4 cellular contexts compared by ENCODE assay signal in the genomic region with DNA sequence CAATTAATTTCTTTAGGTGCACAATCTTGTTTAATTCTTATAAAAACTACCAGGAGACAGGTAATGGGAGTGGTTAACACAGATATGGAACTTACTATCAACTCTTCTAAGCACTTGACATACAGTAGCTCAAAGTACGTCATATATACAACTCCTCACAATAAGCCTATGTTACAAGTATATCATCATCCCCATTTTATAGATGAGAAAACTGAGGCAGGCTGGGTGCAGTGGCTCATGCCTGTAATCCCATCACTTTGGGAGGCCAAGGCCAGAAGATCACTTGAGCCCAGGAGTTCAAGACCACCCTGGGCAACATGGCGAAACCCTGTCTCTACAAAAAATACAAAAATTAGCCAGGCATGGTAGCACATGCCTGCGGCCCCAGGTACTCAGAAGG.
A peak's percentile ranks its signal among the peaks of the same experiment; 100 is the strongest.
DNase-seq lines count a peak whose midpoint lies in the region; ATAC-seq, FAIRE-seq and TF ChIP-seq lines count a peak whose summit lies in the region.
"Not testable (repeated sequence)": the region's sequence is repeated elsewhere in the genome, so short reads cannot be mapped to it uniquely, and the experiment has no call there.

No MANE protein-coding gene starts in this region.

- not testable (repeated sequence) for H2AFZ ChIP-seq in K562 (ENCODE audit: low read depth, low read length); HepG2 (ENCODE audit: low read length)

- TF ChIP-seq POLR2A in GM12891 (IDR thresholded peaks at IDR 0.05; ENCODE audit: low read depth, low read length); K562 (conservative IDR thresholded peaks at IDR 0.05); HepG2 (IDR thresholded peaks at IDR 0.05; ENCODE audit: insufficient read depth in 1 of 2, low read depth in 2 of 2, low read length in 2 of 2): not testable (repeated sequence)

- H3K4me1 ChIP-seq in K562 (replicated peaks in 1 of 2; ENCODE audit: control insufficient read depth in 2 of 2, insufficient read depth in 2 of 2, low read length in 2 of 2); HepG2 (ENCODE audit: insufficient read depth, low read length): not testable (repeated sequence)

- not testable (repeated sequence) for H3K4me3 Mint-ChIP-seq in activated naive CD4-positive, alpha-beta T cell treated with anti-CD3 and anti-CD28 coated beads, Interleukin-2, amount 50 U/mL, for 24 hours

- not testable (repeated sequence) for H3K27ac ChIP-seq in K562 (ENCODE audit: extremely low read depth, low read depth, low read length); HepG2 (ENCODE audit: extremely low read length, insufficient read depth, low read length)

- TF ChIP-seq RAD21 in K562 (CRISPR knock-in tag; conservative IDR thresholded peaks at IDR 0.05 in 1 of 2, IDR thresholded peaks at IDR 0.05 in 1 of 2); HepG2 (CRISPR knock-in tag; IDR thresholded peaks at IDR 0.05): not testable (repeated sequence)

- H3K9ac ChIP-seq in K562 (ENCODE audit: insufficient read depth in 1 of 2, low read depth in 2 of 2, low read length in 2 of 2); HepG2 (ENCODE audit: insufficient read depth, low read depth, low read length): not testable (repeated sequence)

- H3K4me3 ChIP-seq in K562; HepG2 (replicated peaks in 1 of 3; ENCODE audit: insufficient read depth in 1 of 3, low read depth in 2 of 3, low read length in 3 of 3): not testable (repeated sequence)

- not testable (repeated sequence) for H4K20me1 ChIP-seq in K562 (replicated peaks; ENCODE audit: control insufficient read depth, insufficient read depth, low read length); HepG2 (ENCODE audit: insufficient read depth, low read length)

- H3K79me2 ChIP-seq in K562 (ENCODE audit: control insufficient read depth, insufficient read depth, low read length); HepG2 (ENCODE audit: insufficient read depth, low read length): not testable (repeated sequence)

- TF ChIP-seq EP300 in K562 (IDR thresholded peaks at IDR 0.05; ENCODE audit: low read length); HepG2 (IDR thresholded peaks at IDR 0.05; ENCODE audit: low read depth in 2 of 2, low read length in 2 of 2); HepG2 (CRISPR knock-in tag; IDR thresholded peaks at IDR 0.05; ENCODE audit: borderline replicate concordance): not testable (repeated sequence)

- CTCF ChIA-PET in K562 (lab: Yijun Ruan, JAX; ENCODE audit: low intra/inter-chr PET ratio); HepG2 (lab: Yijun Ruan, JAX; ENCODE audit: low intra/inter-chr PET ratio, low total read pairs): not testable (repeated sequence)

- in situ Hi-C loops in K562 (cut with MboI); HepG2 (cut with HindIII; ENCODE audit: extremely low pct_ligation_motif_present, low pct_unique_long_range_greater_than_20kb): not testable (repeated sequence)

- not testable (repeated sequence) for H3K9me3 Mint-ChIP-seq in activated naive CD4-positive, alpha-beta T cell treated with anti-CD3 and anti-CD28 coated beads, Interleukin-2, amount 50 U/mL, for 24 hours

- DNase-seq in GM12891 (ENCODE audit: insufficient read length, low spot score); K562 (ENCODE audit: extremely low read depth in 1 of 4, low spot score in 3 of 4); HepG2 (ENCODE audit: low spot score): not testable (repeated sequence)

- POLR2A ChIA-PET in K562 (lab: Yijun Ruan, JAX) = interaction anchor here (1.6 kb wide), 1 partner anchor 9 kb away, joined by 4 read pairs; no protein-coding TSS in a partner anchor
- POLR2A ChIA-PET in HepG2 (lab: Yijun Ruan, JAX) = not testable (repeated sequence)

- 80% methylated on average over 2 of the region's 3 CpGs for WGBS in K562 (ENCODE audit: insufficient coverage, low coverage, missing lambda C conversion rate)
- WGBS in HepG2 (ENCODE audit: low lambda C conversion rate) = 98% methylated on average over 3 of the region's 3 CpGs

- H3K4me1 Mint-ChIP-seq in activated naive CD4-positive, alpha-beta T cell treated with anti-CD3 and anti-CD28 coated beads, Interleukin-2, amount 50 U/mL, for 24 hours = peaks cover 24% of the 10 kb centered on the region

- H3K27ac Mint-ChIP-seq in activated naive CD4-positive, alpha-beta T cell treated with anti-CD3 and anti-CD28 coated beads, Interleukin-2, amount 50 U/mL, for 24 hours = peak overlapping the region; percentile 8

- BruUV-seq in K562 (replicated peaks; lab: Mats Ljungman, UMichigan); HepG2 (replicated peaks; lab: Mats Ljungman, UMichigan): not testable (repeated sequence)

- FAIRE-seq in GM12891 (lab: Jason Lieb, UNC) = peak; percentile 9
- FAIRE-seq in K562 (lab: Jason Lieb, UNC); HepG2 (lab: Jason Lieb, UNC): not testable (repeated sequence)

- not testable (repeated sequence) for TF ChIP-seq CTCF in K562 (IDR thresholded peaks at IDR 0.05 in 2 of 3, conservative IDR thresholded peaks at IDR 0.05 in 1 of 3; ENCODE audit: insufficient read depth in 2 of 3, low read depth in 1 of 3, low read length in 3 of 3); HepG2 (CRISPR knock-in tag; IDR thresholded peaks at IDR 0.05)

- not testable (repeated sequence) for H3K27me3 ChIP-seq in K562 (ENCODE audit: control insufficient read depth in 2 of 2, insufficient read depth in 2 of 2, low read length in 2 of 2); HepG2 (ENCODE audit: control insufficient read depth in 1 of 2, insufficient read depth in 2 of 2, low read length in 2 of 2)

- H3K9me3 ChIP-seq in K562 (replicated peaks; ENCODE audit: control insufficient read depth, insufficient read depth, low read depth, low read length); HepG2 (ENCODE audit: low read length): not testable (repeated sequence)

- peaks cover 68% of the 10 kb centered on the region for H3K36me3 ChIP-seq in K562 (ENCODE audit: control insufficient read depth, insufficient read depth, low read length)
- H3K36me3 ChIP-seq in HepG2 (replicated peaks in 1 of 2; ENCODE audit: control insufficient read depth in 1 of 2, insufficient read depth in 2 of 2, low read length in 2 of 2) = peaks cover 16 to 51% of the 10 kb centered on the region in 2 experiments

- intact Hi-C loops in K562 (cut with micrococcal nuclease); HepG2 (cut with micrococcal nuclease; ENCODE audit: unreplicated experiment): not testable (repeated sequence)

- ATAC-seq in K562, HepG2: not testable (repeated sequence)

- not testable (repeated sequence) for H3K9me1 ChIP-seq in K562 (ENCODE audit: control insufficient read depth, insufficient read depth, low read length)

- H3K27me3 Mint-ChIP-seq in activated naive CD4-positive, alpha-beta T cell treated with anti-CD3 and anti-CD28 coated beads, Interleukin-2, amount 50 U/mL, for 24 hours = not testable (repeated sequence)

- H3K4me2 ChIP-seq in K562 (ENCODE audit: insufficient read depth, low read length); HepG2 (ENCODE audit: low read depth, low read length): not testable (repeated sequence)

- peaks cover 24% of the 10 kb centered on the region for H3K36me3 Mint-ChIP-seq in activated naive CD4-positive, alpha-beta T cell treated with anti-CD3 and anti-CD28 coated beads, Interleukin-2, amount 50 U/mL, for 24 hours

TF ChIP-seq in K562, 482 proteins besides CTCF, POLR2A, EP300 and RAD21:
- TF ChIP-seq RBM25 (IDR thresholded peaks at IDR 0.05; ENCODE audit: low read depth, low read length, severe bottlenecking) = peak; percentile 52
- peak; percentile 74; the same call in 1 of the 2 replicates for TF ChIP-seq BCOR (IDR thresholded peaks at IDR 0.05)

TF ChIP-seq in HepG2, 621 proteins besides CTCF, POLR2A, EP300 and RAD21:
- TF ChIP-seq ZNF629 (CRISPR knock-in tag; conservative IDR thresholded peaks at IDR 0.05) = peak; percentile 84
